8 cellular contexts compared by ENCODE assay signal in genomic region chr11:108221981-108222685, GRCh38. TPM values are rescaled to one million over a fixed set of nuclear protein-coding genes. Genes with fewer than 3 reads are reported as not detected.
DNase-seq lines count a peak whose midpoint lies in the region; ATAC-seq lines count a peak whose summit lies in the region.

Gene NPAT (minus strand): TSS chr11:108222638. CDS start chr11:108222536, 102 bp downstream.

- no peaks in the 10 kb centered on the region for H3K27me3 Mint-ChIP-seq in T-helper 2 cell treated with Interferon-gamma antibody and Interleukin-4, amounts not matched to agents 5 μg/mL and 100 μg/mL, for 36 hours (ENCODE audit: low read depth)
- no peaks in the 10 kb centered on the region for H3K27me3 Mint-ChIP-seq in activated naive CD8-positive, alpha-beta T cell treated with anti-CD3 and anti-CD28 coated beads, Interleukin-2, amount 10 ng/mL, durations not matched to agents 7 days and 5 days

- H3K36me3 ChIP-seq in HUES48 (ENCODE audit: control insufficient read depth, insufficient read depth, low read length) (no peaks in the 10 kb centered on the region; the same call in 1 of the 2 replicates), iPS-20b (ENCODE audit: insufficient read depth, low read depth, low read length) (peaks cover 15% of the 10 kb centered on the region)

- H3K9me3 ChIP-seq in HUES48 (ENCODE audit: control insufficient read depth, insufficient read depth, low read length) (no peaks in the 10 kb centered on the region), iPS-20b (ENCODE audit: insufficient read depth, low read depth, low read length) (no peaks in the 10 kb centered on the region)

- no peak for ATAC-seq in activated naive CD8-positive, alpha-beta T cell treated with anti-CD3 and anti-CD28 coated beads, Interleukin-2, amount 10 ng/mL, durations not matched to agents 7 days and 5 days (ENCODE audit: low read depth)

- peaks cover 38% of the 10 kb centered on the region for H3K36me3 Mint-ChIP-seq in T-helper 2 cell treated with Interferon-gamma antibody and Interleukin-4, amounts not matched to agents 5 μg/mL and 100 μg/mL, for 36 hours (ENCODE audit: low read depth)
- H3K36me3 Mint-ChIP-seq in activated naive CD8-positive, alpha-beta T cell treated with anti-CD3 and anti-CD28 coated beads, Interleukin-2, amount 10 ng/mL, durations not matched to agents 7 days and 5 days, result peaks cover 31% of the 10 kb centered on the region

- no peaks in the 10 kb centered on the region for H3K9me3 Mint-ChIP-seq in T-helper 2 cell treated with Interferon-gamma antibody and Interleukin-4, amounts not matched to agents 5 μg/mL and 100 μg/mL, for 36 hours
- H3K9me3 Mint-ChIP-seq in activated naive CD8-positive, alpha-beta T cell treated with anti-CD3 and anti-CD28 coated beads, Interleukin-2, amount 10 ng/mL, durations not matched to agents 7 days and 5 days, result no peaks in the 10 kb centered on the region

- peak within 1 kb of the TSS; percentile 89 for H3K9ac ChIP-seq in HUES48 (ENCODE audit: low read depth, low read length)
- H3K9ac ChIP-seq in iPS-20b (ENCODE audit: low read depth, low read length), result peak within 1 kb of the TSS; percentile 100

- H3K27ac ChIP-seq in HUES48 (ENCODE audit: low read depth, low read length) (peak within 1 kb of the TSS; percentile 99), iPS-20b (ENCODE audit: low read length) (peak within 1 kb of the TSS; percentile 98)

- peaks cover 47% of the 10 kb centered on the region for H3K4me1 Mint-ChIP-seq in T-helper 2 cell treated with Interferon-gamma antibody and Interleukin-4, amounts not matched to agents 5 μg/mL and 100 μg/mL, for 36 hours (ENCODE audit: low read depth)
- peaks cover 33% of the 10 kb centered on the region for H3K4me1 Mint-ChIP-seq in activated naive CD8-positive, alpha-beta T cell treated with anti-CD3 and anti-CD28 coated beads, Interleukin-2, amount 10 ng/mL, durations not matched to agents 7 days and 5 days

- H3K4me3 ChIP-seq in HUES48 (ENCODE audit: low read depth, low read length), result peak within 1 kb of the TSS; percentile 87
- H3K4me3 ChIP-seq in iPS-20b (ENCODE audit: low read length), result peak within 1 kb of the TSS; percentile 96

- no peak within 1 kb of the TSS for H3K27ac Mint-ChIP-seq in T-helper 2 cell treated with Interferon-gamma antibody and Interleukin-4, amounts not matched to agents 5 μg/mL and 100 μg/mL, for 36 hours
- no peak within 1 kb of the TSS for H3K27ac Mint-ChIP-seq in activated naive CD8-positive, alpha-beta T cell treated with anti-CD3 and anti-CD28 coated beads, Interleukin-2, amount 10 ng/mL, durations not matched to agents 7 days and 5 days

- no peak for DNase-seq in T-helper 2 cell treated with Interferon-gamma antibody and Interleukin-4, amounts not matched to agents 5 μg/mL and 100 μg/mL, for 36 hours (ENCODE audit: low spot score)
- DNase-seq in activated naive CD8-positive, alpha-beta T cell treated with anti-CD3 and anti-CD28 coated beads, Interleukin-2, amount 10 ng/mL, durations not matched to agents 7 days and 5 days, result no peak
- DNase-seq in stimulated activated CD8-positive, alpha-beta memory T cell treated with anti-CD3 and anti-CD28 coated beads, Interleukin-4, amount 100 ng/mL, for 48 hours, result peak; percentile 62
- DNase-seq in SKM-1 treated with dmso at 0.1 percent for 144 hours (lab: John Stamatoyannopoulos, UW; ENCODE audit: unreplicated experiment), result no peak
- DNase-seq in DMS 273 treated with DMSO at 0.1 percent for 48 hours (lab: John Stamatoyannopoulos, UW), result no peak

- H3K4me1 ChIP-seq in HUES48 (ENCODE audit: control insufficient read depth, insufficient read depth, low read length), result peaks cover 40% of the 10 kb centered on the region
- peaks cover 40% of the 10 kb centered on the region for H3K4me1 ChIP-seq in iPS-20b (ENCODE audit: insufficient read depth, low read length)

- H3K27me3 ChIP-seq in HUES48 (ENCODE audit: control insufficient read depth, insufficient read depth, low read length) (no peaks in the 10 kb centered on the region), iPS-20b (ENCODE audit: insufficient read depth, low read length) (no peaks in the 10 kb centered on the region)

- H3K4me3 Mint-ChIP-seq in T-helper 2 cell treated with Interferon-gamma antibody and Interleukin-4, amounts not matched to agents 5 μg/mL and 100 μg/mL, for 36 hours, result no peak within 1 kb of the TSS
- no peak within 1 kb of the TSS for H3K4me3 Mint-ChIP-seq in activated naive CD8-positive, alpha-beta T cell treated with anti-CD3 and anti-CD28 coated beads, Interleukin-2, amount 10 ng/mL, durations not matched to agents 7 days and 5 days

- intact Hi-C loops in T-helper 2 cell treated with Interferon-gamma antibody and Interleukin-4, amounts not matched to agents 100 ng/mL and 5 ng/mL, for 36 hours (cut with micrococcal nuclease), result loop anchor here (1.0 to 10.0 kb wide), 10 partner anchors 35 to 767 kb away; partner anchors contain the start of genes ACAT1, C11orf65, CWF19L2 and DDX10

- POLR2A ChIA-PET in activated naive CD8-positive, alpha-beta T cell treated with anti-CD3 and anti-CD28 coated beads, Interleukin-2, amount 10 ng/mL, durations not matched to agents 7 days and 5 days (lab: Charles Lee), result interaction anchor here (0.6 to 11.5 kb wide), 13 partner anchors 11 to 443 kb away, joined by 3 to 489 read pairs (median 4); partner anchors contain the start of genes C11orf65, CUL5, DDX10 and POGLUT3

RNA-seq across cellular contexts. Expression of gene NPAT, which starts in this region (rescaled TPM):
- 34.0 and 39.6 TPM in 2 replicates for total RNA-seq in T-helper 2 cell treated with Interferon-gamma antibody and Interleukin-4, amounts not matched to agents 100 ng/mL and 5 ng/mL, for 36 hours
- 10 to 100 TPM; 57.6 to 58.0 TPM for total RNA-seq in activated naive CD8-positive, alpha-beta T cell treated with anti-CD3 and anti-CD28 coated beads, Interleukin-2, amount 10 ng/mL, durations not matched to agents 7 days and 5 days
